9 cellular contexts compared by ENCODE assay signal in genomic region chr15:76840830-76841460, GRCh38.
A peak's percentile ranks its signal among the peaks of the same experiment; 100 is the strongest.
DNase-seq lines count a peak whose midpoint lies in the region; ATAC-seq and TF ChIP-seq lines count a peak whose summit lies in the region.
"Had no signal": no experiment of that assay in that cellular context is flagged by ENCODE, and none has a peak within 500 bp of the region (broad histone marks: within the 10 kb centered on the region; RNA-seq: fewer than 3 reads in every experiment).

No MANE protein-coding gene starts in this region.

- ATAC-seq in heart right ventricle (peak in 3 of 8 donors; percentile 28 to 50 (median 39)), right cardiac atrium (no peak), GM19452 (IDR thresholded peaks at IDR 0.05; ENCODE audit: unreplicated experiment) (no peak)

- H3K27ac ChIP-seq in heart right ventricle (no peak overlapping the region), right cardiac atrium (ENCODE audit: low read length) (no peak overlapping the region), dorsolateral prefrontal cortex (no peak overlapping the region), osteoblast (ENCODE audit: low read depth, low read length) (no peak overlapping the region)

- H2AFZ ChIP-seq in osteoblast (ENCODE audit: low read length) = no peak overlapping the region

- H3K4me1 ChIP-seq in heart right ventricle (peaks cover 0 to 11% (median 7%) of the 10 kb centered on the region in 9 donors), right cardiac atrium (ENCODE audit: control insufficient read depth, insufficient read depth, low read length) (peaks cover 2% of the 10 kb centered on the region), osteoblast (ENCODE audit: insufficient read depth, low read length) (no peaks in the 10 kb centered on the region)

- H4K20me1 ChIP-seq in osteoblast (ENCODE audit: insufficient read depth, low read length) = no peaks in the 10 kb centered on the region

- H3K9me3 ChIP-seq in heart right ventricle (peaks cover 0 to 6% (median 0%) of the 10 kb centered on the region in 11 donors), right cardiac atrium (ENCODE audit: control insufficient read depth, low read length) (no peaks in the 10 kb centered on the region), osteoblast (ENCODE audit: low read depth, low read length) (no peaks in the 10 kb centered on the region)

- no peak overlapping the region for H3K4me3 ChIP-seq in heart right ventricle
- no peak overlapping the region for H3K4me3 ChIP-seq in right cardiac atrium (ENCODE audit: low read length)
- H3K4me3 ChIP-seq in dorsolateral prefrontal cortex = no peak overlapping the region
- no peak overlapping the region for H3K4me3 ChIP-seq in osteoblast (ENCODE audit: insufficient read depth, low read length)

- 53 to 63% methylated on average over 5 of the region's 5 CpGs for WGBS in heart right ventricle, 2 donors
- 60% methylated on average over 5 of the region's 5 CpGs for WGBS in right cardiac atrium

- no peak for DNase-seq in heart right ventricle
- DNase-seq in right cardiac atrium = no peak
- peak; percentile 5 for DNase-seq in NCI-H446 treated with DMSO at 0.1 percent for 48 hours (lab: John Stamatoyannopoulos, UW)
- DNase-seq in dorsolateral prefrontal cortex = no peak
- DNase-seq in osteoblast (ENCODE audit: insufficient read length, low spot score, missing footprints) = peak; percentile 53
- no peak for DNase-seq in occipital lobe (lab: John Stamatoyannopoulos, UW)
- no peak for DNase-seq in HK-2 (ENCODE audit: unreplicated experiment)
- DNase-seq: stimulated activated naive B cell treated with anti-CD40 and anti-IgM and Interleukin-4, amounts not matched to agents 10 μg/mL and 1 μg/mL and 100 μg/mL, for 72 hours had no signal

- no peaks in the 10 kb centered on the region for H3K79me2 ChIP-seq in osteoblast (ENCODE audit: insufficient read depth, low read length)

- peak in 8 of 9 donors; percentile 13 to 59 (median 46) for TF ChIP-seq CTCF in heart right ventricle (IDR thresholded peaks at IDR 0.05)
- TF ChIP-seq CTCF in dorsolateral prefrontal cortex (IDR thresholded peaks at IDR 0.05 in 54 of 56, conservative IDR thresholded peaks at IDR 0.05 in 2 of 56; ENCODE audit: low read depth in 1 of 56, partially characterized antibody in 56 of 56) = peak; percentile 28 to 73 (median 55)
- TF ChIP-seq CTCF in osteoblast (IDR thresholded peaks at IDR 0.05; ENCODE audit: extremely low read depth, low read depth, low read length) = peak; percentile 63

- no peaks in the 10 kb centered on the region for H3K27me3 ChIP-seq in heart right ventricle
- H3K27me3 ChIP-seq in right cardiac atrium (ENCODE audit: control insufficient read depth, insufficient read depth) = no peaks in the 10 kb centered on the region
- H3K27me3 ChIP-seq in dorsolateral prefrontal cortex = no peaks in the 10 kb centered on the region
- H3K27me3 ChIP-seq in osteoblast (ENCODE audit: insufficient read depth, low read length) = no peaks in the 10 kb centered on the region

- intact Hi-C loops in heart right ventricle (cut with DNase I) = no loop called here
- intact Hi-C loops in right cardiac atrium (cut with DNase I) = no loop called here
- intact Hi-C loops in dorsolateral prefrontal cortex (cut with DNase I) = no loop called here

- H3K4me2 ChIP-seq in osteoblast (ENCODE audit: insufficient read depth, low read length) = no peak overlapping the region

- H3K36me3 ChIP-seq in heart right ventricle = peaks cover 0 to 18% (median 0%) of the 10 kb centered on the region in 9 donors
- H3K36me3 ChIP-seq in osteoblast (ENCODE audit: insufficient read depth, low read length) = no peaks in the 10 kb centered on the region

Comparison
In these comparisons a context has a peak if more than half of its experiments do, and no peak if none do; other contexts are left out.
1. DNase-seq: peak in NCI-H446 treated with DMSO at 0.1 percent for 48 hours (single experiment) and osteoblast (single experiment); none in heart right ventricle (0 of 2), right cardiac atrium (0 of 3), dorsolateral prefrontal cortex (0 of 10), occipital lobe (single experiment) and HK-2 (single experiment).
2. Peak in every context shown above with its lines, with median percentiles within 50 percentile points of each other: CTCF ChIP-seq.